8 cellular contexts compared by ENCODE assay signal in the genomic region with DNA sequence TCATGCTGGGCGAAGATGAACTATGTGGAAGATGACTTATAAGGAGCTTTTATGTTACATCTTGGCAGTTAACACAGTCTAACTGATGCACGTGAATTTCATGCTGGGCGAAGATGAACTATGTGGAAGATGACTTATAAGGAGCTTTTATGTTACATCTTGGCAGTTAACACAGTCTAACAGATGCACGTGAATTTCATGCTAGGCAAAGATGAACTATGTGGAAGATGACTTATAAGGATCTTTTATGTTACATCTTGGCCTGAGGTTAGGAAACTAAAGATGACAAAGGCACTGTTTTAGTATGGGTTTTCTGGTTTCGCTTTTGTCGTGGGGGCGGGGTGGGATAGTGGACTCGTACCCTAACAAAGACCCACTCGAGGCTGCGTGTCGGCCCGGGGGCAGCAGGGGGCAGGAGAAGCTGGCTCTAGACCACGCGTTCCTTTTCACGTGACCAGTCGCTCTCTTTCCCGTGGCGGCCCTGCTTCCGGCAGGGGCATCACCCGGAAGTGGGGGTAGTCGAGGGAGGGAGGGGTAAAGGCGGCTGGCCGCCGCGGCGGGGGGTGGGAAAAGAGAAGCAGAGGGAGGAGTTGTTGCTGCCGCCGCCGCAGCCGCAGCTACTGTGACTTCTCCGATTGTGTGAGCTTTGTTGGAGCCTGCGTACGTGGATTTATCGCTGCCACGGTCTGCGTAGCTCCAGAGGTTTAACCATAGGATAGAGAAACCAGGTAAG. TPM values are rescaled to one million over a fixed set of nuclear protein-coding genes. Genes with fewer than 3 reads are reported as not detected.
DNase-seq lines count a peak whose midpoint lies in the region; ATAC-seq and TF ChIP-seq lines count a peak whose summit lies in the region.

A gene (plus strand): TSS at position 586 of the 733 bp plus-strand sequence. CDS start 60,949 bp downstream, outside the sequence.

- H3K23ac ChIP-seq in trophoblast cell (ENCODE audit: low read length), result no peak within 1 kb of the TSS

- H2BK120ac ChIP-seq in trophoblast cell (ENCODE audit: insufficient read depth, low read length, poor library complexity), result no peak within 1 kb of the TSS

- peak; percentile 99 for ATAC-seq in HG02642 (IDR thresholded peaks at IDR 0.05; ENCODE audit: poor library complexity, unreplicated experiment)

- no peaks in the 10 kb centered on the region for H3K79me1 ChIP-seq in trophoblast cell (ENCODE audit: low read length)

- H3K4me3 ChIP-seq in trophoblast cell (ENCODE audit: low read depth, low read length) (peak within 1 kb of the TSS; percentile 77), transverse colon (peak within 1 kb of the TSS; percentile 44 to 53 (median 48))

- peak within 1 kb of the TSS; percentile 80 for H4K12ac ChIP-seq in trophoblast cell (ENCODE audit: low read depth, low read length)

- no peak within 1 kb of the TSS for H4K91ac ChIP-seq in trophoblast cell (ENCODE audit: low read depth, low read length)

- H3K36me3 ChIP-seq in trophoblast cell (ENCODE audit: control insufficient read depth in 1 of 2, insufficient read depth in 2 of 2, low read length in 2 of 2), result no peaks in the 10 kb centered on the region
- no peaks in the 10 kb centered on the region for H3K36me3 ChIP-seq in transverse colon

- H3K27me3 ChIP-seq in trophoblast cell (ENCODE audit: insufficient read depth, low read length) (no peaks in the 10 kb centered on the region), transverse colon (no peaks in the 10 kb centered on the region)

- H3K79me2 ChIP-seq in trophoblast cell (ENCODE audit: control insufficient read depth, insufficient read depth, low read length, poor library complexity), result no peaks in the 10 kb centered on the region

- peaks cover 18% of the 10 kb centered on the region for H3K4me1 Mint-ChIP-seq in activated naive CD8-positive, alpha-beta T cell treated with anti-CD3 and anti-CD28 coated beads for 36 hours

- peak within 1 kb of the TSS; percentile 98 for H3K4me3 Mint-ChIP-seq in activated naive CD8-positive, alpha-beta T cell treated with anti-CD3 and anti-CD28 coated beads for 36 hours

- peak; percentile 77 for TF ChIP-seq POLR2A in transverse colon (IDR thresholded peaks at IDR 0.05)

- H3K27ac ChIP-seq in trophoblast cell (ENCODE audit: low read depth, low read length) (peak within 1 kb of the TSS; percentile 46), transverse colon (peak within 1 kb of the TSS; percentile 83 to 90 (median 88))

- H3K9ac ChIP-seq in trophoblast cell (ENCODE audit: low read length), result peak within 1 kb of the TSS; percentile 90

- peak within 1 kb of the TSS; percentile 67 for H2AFZ ChIP-seq in trophoblast cell (ENCODE audit: insufficient read depth, low read length, poor library complexity)

- peak; percentile 66 for TF ChIP-seq CTCF in GM12872 (IDR thresholded peaks at IDR 0.05; ENCODE audit: insufficient read depth, low read depth, low read length)
- TF ChIP-seq CTCF in transverse colon (IDR thresholded peaks at IDR 0.05), result peak in 4 of 5 experiments; percentile 36 to 70 (median 54)

- peak within 1 kb of the TSS; percentile 98 for H3K27ac Mint-ChIP-seq in activated naive CD8-positive, alpha-beta T cell treated with anti-CD3 and anti-CD28 coated beads for 36 hours

- H2AK5ac ChIP-seq in trophoblast cell (ENCODE audit: low read length), result no peak within 1 kb of the TSS

- no CpG with 5 or more reads among the region's 36 CpGs for WGBS in trophoblast cell (ENCODE audit: extremely low coverage, insufficient coverage, insufficient read length)
- WGBS in transverse colon (ENCODE audit: low coverage in 1 of 2), 2 donors, result 0 to 44% methylated on average over 1 to 35 of the region's 36 CpGs

- no peak within 1 kb of the TSS for H3K4ac ChIP-seq in trophoblast cell (ENCODE audit: low read depth, low read length)

- no peak within 1 kb of the TSS for H2BK12ac ChIP-seq in trophoblast cell (ENCODE audit: low read length)

- no peak within 1 kb of the TSS for H2BK5ac ChIP-seq in trophoblast cell (ENCODE audit: low read depth, low read length, poor library complexity)

- peak within 1 kb of the TSS; percentile 69 for H3K4me2 ChIP-seq in trophoblast cell (ENCODE audit: low read length)

- no peak within 1 kb of the TSS for H3K18ac ChIP-seq in trophoblast cell (ENCODE audit: low read length)

- H3K27me3 Mint-ChIP-seq in activated naive CD8-positive, alpha-beta T cell treated with anti-CD3 and anti-CD28 coated beads for 36 hours, result no peaks in the 10 kb centered on the region

- intact Hi-C loops in cardiac septum (cut with DNase I) (loop anchor here (2.0 kb wide), 1 partner anchor 193 kb away; no protein-coding TSS in a partner anchor), transverse colon (cut with DNase I; ENCODE audit: low total_unique reads) (no loop called here)

- in situ Hi-C loops in transverse colon (cut with MboI; ENCODE audit: low pct_ligation_motif_present in 1 of 4, low pct_unique_long_range_greater_than_20kb in 1 of 4, low sequenced_read_pairs in 3 of 4), result loop anchor here in 2 of 4 donors (10.0 to 25.0 kb wide), 2 partner anchors 115 to 202 kb away; a partner anchor contains a TSS

- H3K14ac ChIP-seq in trophoblast cell (ENCODE audit: low read length), result no peak within 1 kb of the TSS

- H4K8ac ChIP-seq in trophoblast cell (ENCODE audit: low read depth, low read length), result no peak within 1 kb of the TSS

- peaks cover 2% of the 10 kb centered on the region for H3K36me3 Mint-ChIP-seq in activated naive CD8-positive, alpha-beta T cell treated with anti-CD3 and anti-CD28 coated beads for 36 hours

- DNase-seq in NCI-H1092 treated with DMSO at 0.1 percent for 48 hours (lab: John Stamatoyannopoulos, UW), result peak; percentile 96
- DNase-seq in SKM-1 (lab: John Stamatoyannopoulos, UW; ENCODE audit: unreplicated experiment), result peak; percentile 68
- peak; percentile 88 for DNase-seq in activated naive CD8-positive, alpha-beta T cell treated with anti-CD3 and anti-CD28 coated beads for 36 hours
- DNase-seq in cardiac septum (ENCODE audit: low spot score), result peak; percentile 93
- DNase-seq in trophoblast cell, result peak; percentile 74 to 76
- DNase-seq in transverse colon, result peak; percentile 91

- H3K9me3 Mint-ChIP-seq in activated naive CD8-positive, alpha-beta T cell treated with anti-CD3 and anti-CD28 coated beads for 36 hours, result no peaks in the 10 kb centered on the region

- no peaks in the 10 kb centered on the region for H3K9me3 ChIP-seq in trophoblast cell (ENCODE audit: insufficient read depth, low read depth, low read length)
- H3K9me3 ChIP-seq in transverse colon, result no peaks in the 10 kb centered on the region

- H3K4me1 ChIP-seq in trophoblast cell (ENCODE audit: control insufficient read depth in 1 of 2, insufficient read depth in 2 of 2, low read length in 2 of 2) (no peaks in the 10 kb centered on the region), transverse colon (peaks cover 0 to 10% (median 0%) of the 10 kb centered on the region in 4 donors)

- no peak for TF ChIP-seq EP300 in transverse colon (IDR thresholded peaks at IDR 0.05; ENCODE audit: low read depth)

RNA-seq across cellular contexts. Expression of the gene that starts here (rescaled TPM):
- 1 to 10 TPM; 6.4 to 7.0 TPM for total RNA-seq in activated naive CD8-positive, alpha-beta T cell treated with anti-CD3 and anti-CD28 coated beads for 36 hours
- total RNA-seq in cardiac septum (6.6 TPM), transverse colon (10 to 100 TPM in 1 of 4 donors, 1 to 10 TPM in 3; 1.1 to 13.8 (median 6.3) TPM)
- polyA plus RNA-seq in trophoblast cell (2013), result 3.8 TPM in 2 replicates

Comparison
In these comparisons a context has a peak if more than half of its experiments do, and no peak if none do; other contexts are left out.
1. Peak in every context shown above with its lines: DNase-seq, ATAC-seq, H3K4me3 ChIP-seq and H3K27ac ChIP-seq.